Comparison of ENCODE assay signal across 33 cellular contexts in the genomic region with DNA sequence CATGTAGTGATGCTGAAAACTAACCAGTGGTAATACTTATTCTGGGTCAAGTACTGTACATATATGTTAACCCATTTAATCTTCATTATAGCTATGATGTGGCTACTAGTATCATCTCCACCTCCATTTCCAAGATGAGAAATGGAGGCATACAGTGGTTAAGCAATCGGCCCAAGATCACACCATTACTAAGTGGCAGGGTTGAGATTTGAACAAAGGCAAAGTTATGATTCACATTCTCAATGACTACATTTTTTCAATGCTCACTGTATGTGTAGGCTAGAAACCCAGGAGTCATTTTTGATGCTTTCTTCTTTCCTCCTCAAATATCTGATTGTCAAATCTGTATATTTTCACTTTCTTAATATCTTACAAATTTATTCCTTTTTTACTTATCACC. TPM values are rescaled to one million over a fixed set of nuclear protein-coding genes. Genes with fewer than 3 reads are reported as not detected.
"Had no signal": no experiment of that assay in that cellular context is flagged by ENCODE, and none has a peak within 500 bp of the region (broad histone marks: within the 10 kb centered on the region; RNA-seq: fewer than 3 reads in every experiment).

No MANE protein-coding gene starts in this region.

- H3K4me3 ChIP-seq: left lung, lower lobe of right lung, neural progenitor cell, pancreas, prostate gland, skin epidermis, testis, thyroid gland, transverse colon, upper lobe of left lung, vagina had no signal

- H3K4me1 Mint-ChIP-seq: immature natural killer cell; mesothelial cell of epicardium; naive B cell; natural killer cell; nephron progenitor cell; neural progenitor cell; stimulated activated naive CD8-positive, alpha-beta T cell treated with anti-CD3 and anti-CD28 coated beads, Interleukin-15, amount 100 ng/mL, for 72 hours had no signal

- H3K27ac ChIP-seq: left lung, lower lobe of right lung, neural progenitor cell, neutrophil, pancreas, prostate gland, skin epidermis, testis, thyroid gland, transverse colon, upper lobe of left lung, vagina had no signal

- H3K4me2 ChIP-seq: neural progenitor cell had no signal

- H3K27ac Mint-ChIP-seq: immature natural killer cell; mesothelial cell of epicardium; naive B cell; natural killer cell; nephron progenitor cell; neural progenitor cell; stimulated activated naive CD8-positive, alpha-beta T cell treated with anti-CD3 and anti-CD28 coated beads, Interleukin-15, amount 100 ng/mL, for 72 hours had no signal

- H3K4me1 ChIP-seq: left lung, lower lobe of right lung, neural progenitor cell, pancreas, prostate gland, testis, thyroid gland, transverse colon, upper lobe of left lung had no signal

- FAIRE-seq: islet of Langerhans, kidney, pancreas had no signal

- H3K36me3 Mint-ChIP-seq: immature natural killer cell, mesothelial cell of epicardium, natural killer cell, neural progenitor cell had no signal

- H3K27me3 Mint-ChIP-seq: naive B cell; stimulated activated naive CD8-positive, alpha-beta T cell treated with anti-CD3 and anti-CD28 coated beads, Interleukin-15, amount 100 ng/mL, for 72 hours had no signal

- H3K36me3 ChIP-seq: left lung, lower lobe of right lung, neural progenitor cell, neutrophil, pancreas, prostate gland, thyroid gland, transverse colon, upper lobe of left lung, vagina had no signal

- H3K9me3 ChIP-seq: neutrophil, pancreas, prostate gland, testis, thyroid gland had no signal

- H3K9ac ChIP-seq: neural progenitor cell had no signal

- ATAC-seq: left colon; left lung; lower lobe of right lung; natural killer cell; pancreas; right cardiac atrium; sciatic nerve; stimulated activated naive CD8-positive, alpha-beta T cell treated with anti-CD3 and anti-CD28 coated beads, Interleukin-15, amount 100 ng/mL, for 72 hours had no signal

- H2AFZ ChIP-seq: neural progenitor cell had no signal

- H3K4me3 Mint-ChIP-seq: immature natural killer cell; mesothelial cell of epicardium; naive B cell; natural killer cell; nephron progenitor cell; neural progenitor cell; stimulated activated naive CD8-positive, alpha-beta T cell treated with anti-CD3 and anti-CD28 coated beads, Interleukin-15, amount 100 ng/mL, for 72 hours had no signal

- DNase-seq: hypothalamus; immature natural killer cell; kidney; left colon; left lung; lower lobe of right lung; mesendoderm; naive B cell; natural killer cell; nephron progenitor cell; occipital lobe; pancreas; posterior cingulate gyrus; retina; right cardiac atrium; stimulated activated CD4-positive, alpha-beta T cell treated with anti-CD3 and anti-CD28 coated beads, Interleukin-12 subunit alpha, Interleukin-12 subunit beta, amount 100 ng/mL, for 4 hours; stimulated activated CD4-positive, alpha-beta T cell treated with anti-CD3 and anti-CD28 coated beads, Interleukin-15, amount 100 ng/mL, for 24 hours; stimulated activated CD4-positive, alpha-beta T cell treated with anti-CD3 and anti-CD28 coated beads, Interleukin-2, amount 100 ng/mL, for 24 hours; stimulated activated CD4-positive, alpha-beta T cell treated with anti-CD3 and anti-CD28 coated beads, Interleukin-4, amount 100 ng/mL, for 1 hour; stimulated activated naive CD4-positive, alpha-beta T cell; stimulated activated naive CD8-positive, alpha-beta T cell treated with anti-CD3 and anti-CD28 coated beads, Interleukin-15, amount 100 ng/mL, for 72 hours; testis; thyroid gland; transverse colon; upper lobe of left lung had no signal

- H3K27me3 ChIP-seq: left lung, neural progenitor cell, neutrophil, pancreas, testis, thyroid gland, transverse colon, upper lobe of left lung, vagina had no signal

RNA-seq across cellular contexts. Expression of a gene that starts 30.2 kb away (rescaled TPM):
- total RNA-seq: natural killer cell had no signal
- polyA plus RNA-seq: immature natural killer cell had no signal
